ENCODE assay signal across 8 cellular contexts in the genomic region with DNA sequence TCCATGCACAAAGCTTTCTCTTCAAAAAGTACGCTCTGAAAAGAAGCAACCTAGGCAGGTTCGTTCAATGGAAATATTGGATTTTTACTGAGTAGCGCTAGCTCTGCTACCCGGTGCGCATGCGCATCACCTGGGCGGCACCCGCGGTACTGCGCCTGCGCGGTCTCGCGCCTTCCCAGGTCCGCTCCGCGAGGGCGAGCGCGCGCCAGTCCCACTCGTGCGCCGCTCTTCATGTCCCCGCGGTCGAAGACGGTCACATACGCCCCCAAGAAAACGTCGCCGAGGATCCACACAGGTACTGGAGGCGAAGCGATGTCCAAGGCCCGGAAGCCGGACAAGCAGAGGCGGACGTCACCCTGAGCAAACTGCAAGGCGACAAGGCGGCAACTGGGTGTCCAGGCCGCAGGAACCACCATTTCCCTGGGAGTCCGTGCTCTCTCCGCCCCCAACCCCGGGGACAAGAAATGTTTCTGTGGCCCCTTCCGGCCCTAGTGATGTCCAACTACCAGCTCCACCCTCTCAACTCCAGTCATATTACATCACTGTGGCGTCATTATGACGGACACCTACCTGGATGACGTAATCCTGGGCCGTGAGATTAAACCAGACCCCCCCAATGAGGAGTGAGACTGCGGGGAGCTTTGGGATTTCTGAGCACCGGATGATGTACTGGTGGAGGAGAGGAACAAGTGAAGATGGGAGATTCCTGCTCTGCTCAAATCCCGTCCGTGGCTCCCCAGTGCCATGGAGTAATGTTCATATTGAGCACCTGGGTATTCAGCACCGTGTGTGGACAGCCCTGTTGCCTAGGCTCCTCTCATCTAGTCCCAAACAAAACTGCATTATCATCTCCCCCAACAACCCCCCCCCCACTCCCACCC. TPM values are rescaled to one million over a fixed set of nuclear protein-coding genes. Genes with fewer than 3 reads are reported as not detected.
A peak's percentile ranks its signal among the peaks of the same experiment; 100 is the strongest.
DNase-seq lines count a peak whose midpoint lies in the region; TF ChIP-seq lines count a peak whose summit lies in the region.

No MANE protein-coding gene starts in this region.

- peaks cover 13% of the 10 kb centered on the region for H3K27me3 Mint-ChIP-seq in activated CD4-positive, alpha-beta memory T cell treated with anti-CD3 and anti-CD28 coated beads, Interleukin-2, amount 10 ng/mL, durations not matched to agents 7 days and 5 days
- H3K27me3 Mint-ChIP-seq in endodermal cell (ENCODE audit: insufficient read depth) = peaks cover 37% of the 10 kb centered on the region

- no peaks in the 10 kb centered on the region for H3K27me3 ChIP-seq in endodermal cell (ENCODE audit: control insufficient read depth, insufficient read depth, low read length, poor library complexity, severe bottlenecking)
- peaks cover 8 to 20% of the 10 kb centered on the region in 2 donors for H3K27me3 ChIP-seq in mucosa of rectum (ENCODE audit: control insufficient read depth in 2 of 2, insufficient read depth in 2 of 2, low read length in 2 of 2)

- peaks cover 2% of the 10 kb centered on the region for H3K9me3 Mint-ChIP-seq in activated CD4-positive, alpha-beta memory T cell treated with anti-CD3 and anti-CD28 coated beads, Interleukin-2, amount 10 ng/mL, durations not matched to agents 7 days and 5 days
- H3K9me3 Mint-ChIP-seq in endodermal cell = peaks cover 4% of the 10 kb centered on the region

- H3K4me1 Mint-ChIP-seq in activated CD4-positive, alpha-beta memory T cell treated with anti-CD3 and anti-CD28 coated beads, Interleukin-2, amount 10 ng/mL, durations not matched to agents 7 days and 5 days = peaks cover 60% of the 10 kb centered on the region
- H3K4me1 Mint-ChIP-seq in endodermal cell = peaks cover 26% of the 10 kb centered on the region

- H3K27ac ChIP-seq in endodermal cell (ENCODE audit: low read depth, low read length) = peak overlapping the region; percentile 85
- H3K27ac ChIP-seq in mucosa of rectum (ENCODE audit: low read depth in 2 of 2, low read length in 2 of 2) = peak overlapping the region; percentile 7 to 58

- TF ChIP-seq CTCF in GM12864 (IDR thresholded peaks at IDR 0.05; ENCODE audit: low read depth, low read length, missing control alignments) (no peak), HFF-Myc (IDR thresholded peaks at IDR 0.05; ENCODE audit: low read depth, low read length, missing control alignments) (no peak), endodermal cell (conservative IDR thresholded peaks at IDR 0.05) (no peak)

- CTCF ChIA-PET in activated CD4-positive, alpha-beta memory T cell treated with anti-CD3 and anti-CD28 coated beads, Interleukin-2, amount 10 ng/mL, durations not matched to agents 7 days and 5 days (lab: Charles Lee) = interaction anchor here (0.5 to 2.1 kb wide), 5 partner anchors 13 to 395 kb away, joined by 3 to 6 read pairs (median 4); partner anchors contain the start of gene JOSD2

- no peaks in the 10 kb centered on the region for H3K4me1 ChIP-seq in endodermal cell (ENCODE audit: control insufficient read depth, insufficient read depth, low read length)
- peaks cover 20 to 22% of the 10 kb centered on the region in 2 donors for H3K4me1 ChIP-seq in mucosa of rectum (ENCODE audit: control insufficient read depth in 2 of 2, insufficient read depth in 2 of 2, low read length in 2 of 2)

- peak overlapping the region; percentile 68 for H3K4me3 ChIP-seq in GM12864 (ENCODE audit: low read depth, low read length)
- peak overlapping the region; percentile 18 for H3K4me3 ChIP-seq in HFF-Myc (replicated peaks; ENCODE audit: low read depth, low read length)
- peak overlapping the region; percentile 83 for H3K4me3 ChIP-seq in endodermal cell (ENCODE audit: low read length)
- H3K4me3 ChIP-seq in mucosa of rectum (ENCODE audit: low read length in 2 of 2) = peak overlapping the region; percentile 68 to 86

- H3K4me3 Mint-ChIP-seq in activated CD4-positive, alpha-beta memory T cell treated with anti-CD3 and anti-CD28 coated beads, Interleukin-2, amount 10 ng/mL, durations not matched to agents 7 days and 5 days = peak overlapping the region; percentile 87
- peak overlapping the region; percentile 80 for H3K4me3 Mint-ChIP-seq in endodermal cell

- peak overlapping the region; percentile 94 for H3K9ac ChIP-seq in endodermal cell (ENCODE audit: extremely low read depth, low read length, poor library complexity, severe bottlenecking)
- peak overlapping the region; percentile 46 to 72 for H3K9ac ChIP-seq in mucosa of rectum (ENCODE audit: low read depth in 1 of 2, low read length in 2 of 2)

- POLR2A ChIA-PET in activated CD4-positive, alpha-beta memory T cell treated with anti-CD3 and anti-CD28 coated beads, Interleukin-2, amount 10 ng/mL, durations not matched to agents 7 days and 5 days (lab: Charles Lee) = interaction anchor here (0.6 to 3.0 kb wide), 9 partner anchors 10 to 831 kb away, joined by 3 to 21 read pairs (median 3); partner anchors contain the start of gene POLD1

- 50 to 54% methylated on average over 17 to 54 of the region's 54 CpGs for WGBS in endodermal cell (ENCODE audit: insufficient coverage in 1 of 2, insufficient read length in 1 of 2), 2 experiments

- H3K36me3 ChIP-seq in endodermal cell (ENCODE audit: control insufficient read depth, insufficient read depth, low read length) = no peaks in the 10 kb centered on the region
- no peaks in the 10 kb centered on the region for H3K36me3 ChIP-seq in mucosa of rectum (ENCODE audit: control insufficient read depth in 2 of 2, insufficient read depth in 2 of 2, low read length in 2 of 2)

- peak overlapping the region; percentile 89 for H3K27ac Mint-ChIP-seq in activated CD4-positive, alpha-beta memory T cell treated with anti-CD3 and anti-CD28 coated beads, Interleukin-2, amount 10 ng/mL, durations not matched to agents 7 days and 5 days
- peak overlapping the region; percentile 98 for H3K27ac Mint-ChIP-seq in endodermal cell

- in situ Hi-C loops in KBM-7 (cut with MboI; ENCODE audit: low pct_unique_long_range_greater_than_20kb, low sequenced_read_pairs) = no loop called here

- no peaks in the 10 kb centered on the region for H3K9me3 ChIP-seq in endodermal cell (ENCODE audit: control insufficient read depth, low read length)
- H3K9me3 ChIP-seq in mucosa of rectum (ENCODE audit: control insufficient read depth in 2 of 2, low read length in 2 of 2) = no peaks in the 10 kb centered on the region

- DNase-seq in GM12864 (ENCODE audit: low read depth) (no peak), HFF-Myc (ENCODE audit: extremely low read depth, low read depth) (no peak), NCI-H1930 (lab: John Stamatoyannopoulos, UW) (peak; percentile 77 to 96), endodermal cell (peak; percentile 48), KBM-7 (no peak)
- DNase-seq in activated CD4-positive, alpha-beta memory T cell treated with anti-CD3 and anti-CD28 coated beads, Interleukin-2, amount 10 ng/mL, durations not matched to agents 7 days and 5 days = peak; percentile 87
- peak; percentile 63 to 69 for DNase-seq in stimulated activated CD8-positive, alpha-beta memory T cell treated with anti-CD3 and anti-CD28 coated beads, Interleukin-7, amount 100 ng/mL, for 1 hour (ENCODE audit: low read depth in 2 of 2)

- peaks cover 28% of the 10 kb centered on the region for H3K36me3 Mint-ChIP-seq in activated CD4-positive, alpha-beta memory T cell treated with anti-CD3 and anti-CD28 coated beads, Interleukin-2, amount 10 ng/mL, durations not matched to agents 7 days and 5 days (ENCODE audit: low read depth)
- peaks cover 8% of the 10 kb centered on the region for H3K36me3 Mint-ChIP-seq in endodermal cell (ENCODE audit: low read depth)

RNA-seq across cellular contexts. Expression of gene KCNC3, which starts 4.8 kb away (rescaled TPM):
- 1 to 10 TPM; 4.2 to 4.3 TPM for total RNA-seq in activated CD4-positive, alpha-beta memory T cell treated with anti-CD3 and anti-CD28 coated beads, Interleukin-2, amount 10 ng/mL, durations not matched to agents 7 days and 5 days
- 10 to 100 TPM in 1 of 2 donors, 1 to 10 TPM in 1; 8.6 to 10.7 TPM for total RNA-seq in endodermal cell
- polyA plus RNA-seq in endodermal cell (2013, experiment 1 of 2) = 3.8 TPM
- 4.2 TPM for polyA plus RNA-seq in endodermal cell (2013, experiment 2 of 2)

RNA-seq across cellular contexts. Expression of gene NAPSA, which starts 31.5 kb away (rescaled TPM):
- 1 to 10 TPM; 3.2 to 3.9 TPM for total RNA-seq in activated CD4-positive, alpha-beta memory T cell treated with anti-CD3 and anti-CD28 coated beads, Interleukin-2, amount 10 ng/mL, durations not matched to agents 7 days and 5 days
- 1 to 10 TPM in 1 of 2 donors, under 1 TPM in 1; 0.91 to 1.5 TPM for total RNA-seq in endodermal cell
- polyA plus RNA-seq in endodermal cell (2013, experiment 1 of 2) = 0.14 TPM
- 0.33 TPM for polyA plus RNA-seq in endodermal cell (2013, experiment 2 of 2)

RNA-seq across cellular contexts. Expression of gene NR1H2, which starts 42.3 kb away (rescaled TPM):
- 10 to 100 TPM; 79.7 to 86.2 TPM for total RNA-seq in activated CD4-positive, alpha-beta memory T cell treated with anti-CD3 and anti-CD28 coated beads, Interleukin-2, amount 10 ng/mL, durations not matched to agents 7 days and 5 days
- total RNA-seq in endodermal cell = 10 to 100 TPM; 40.4 to 42.7 TPM
- polyA plus RNA-seq in endodermal cell (2013, experiment 1 of 2) = 21.3 TPM
- polyA plus RNA-seq in endodermal cell (2013, experiment 2 of 2) = 21.2 TPM

RNA-seq across cellular contexts. Expression of gene POLD1, which starts 50.2 kb away (rescaled TPM):
- 100 to 1,000 TPM; 117 to 119 TPM for total RNA-seq in activated CD4-positive, alpha-beta memory T cell treated with anti-CD3 and anti-CD28 coated beads, Interleukin-2, amount 10 ng/mL, durations not matched to agents 7 days and 5 days
- 100 to 1,000 TPM; 106 to 127 TPM for total RNA-seq in endodermal cell
- 68.6 TPM for polyA plus RNA-seq in endodermal cell (2013, experiment 1 of 2)
- 68.1 TPM for polyA plus RNA-seq in endodermal cell (2013, experiment 2 of 2)

Comparison
In these comparisons a context has a peak if more than half of its experiments do, and no peak if none do; other contexts are left out.
1. DNase-seq: peak in NCI-H1930 (2 of 2), activated CD4-positive, alpha-beta memory T cell treated with anti-CD3 and anti-CD28 coated beads, Interleukin-2, amount 10 ng/mL, durations not matched to agents 7 days and 5 days (single experiment), endodermal cell (single experiment) and stimulated activated CD8-positive, alpha-beta memory T cell treated with anti-CD3 and anti-CD28 coated beads, Interleukin-7, amount 100 ng/mL, for 1 hour (2 of 2); none in GM12864 (single experiment), HFF-Myc (single experiment) and KBM-7 (single experiment).
2. H3K4me3 ChIP-seq: peak in every context shown above with its lines; median percentile 83 in endodermal cell; 77 in mucosa of rectum; 68 in GM12864; 18 in HFF-Myc.